8 cellular contexts compared by ENCODE assay signal in genomic region chr12:132084681-132085635, GRCh38. TPM values are rescaled to one million over a fixed set of nuclear protein-coding genes. Genes with fewer than 3 reads are reported as not detected.
A peak's percentile ranks its signal among the peaks of the same experiment; 100 is the strongest.
DNase-seq lines count a peak whose midpoint lies in the region; ATAC-seq and TF ChIP-seq lines count a peak whose summit lies in the region.

No MANE protein-coding gene starts in this region.

- peak; percentile 13 for TF ChIP-seq POLR2A in erythroblast (IDR thresholded peaks at IDR 0.05; ENCODE audit: low read length)

- TF ChIP-seq CTCF in BJ (IDR thresholded peaks at IDR 0.05; ENCODE audit: insufficient read depth, low read depth, low read length): no peak

- H3K27me3 ChIP-seq in BJ (ENCODE audit: control insufficient read depth, insufficient read depth, low read length): no peaks in the 10 kb centered on the region
- H3K27me3 ChIP-seq in muscle layer of duodenum (ENCODE audit: low read depth, low read length): no peaks in the 10 kb centered on the region

- H3K27me3 Mint-ChIP-seq in stimulated activated naive CD8-positive, alpha-beta T cell treated with anti-CD3 and anti-CD28 coated beads, Interleukin-15, amount 100 ng/mL, for 72 hours: no peaks in the 10 kb centered on the region

- H3K4me3 ChIP-seq in BJ (ENCODE audit: low read depth, low read length): peak overlapping the region; percentile 95
- peak overlapping the region; percentile 68 to 79 for H3K4me3 ChIP-seq in muscle layer of duodenum (ENCODE audit: low read depth in 1 of 2, low read length in 2 of 2)

- POLR2A ChIA-PET in BJ (lab: Charles Lee): no interaction called here

- CTCF ChIA-PET in BJ (lab: Yijun Ruan, JAX): no interaction called here

- H3K4me1 ChIP-seq in muscle layer of duodenum (ENCODE audit: control insufficient read depth in 1 of 2, insufficient read depth in 2 of 2, low read length in 2 of 2): peaks cover 5 to 14% of the 10 kb centered on the region in 2 donors

- H3K36me3 ChIP-seq in BJ (ENCODE audit: control insufficient read depth, insufficient read depth, low read length) (peaks cover 2% of the 10 kb centered on the region), muscle layer of duodenum (ENCODE audit: control insufficient read depth in 1 of 2, insufficient read depth in 2 of 2, low read length in 2 of 2) (peaks cover 0 to 7% of the 10 kb centered on the region in 2 donors)

- no peaks in the 10 kb centered on the region for H3K9me3 ChIP-seq in muscle layer of duodenum (ENCODE audit: control insufficient read depth in 1 of 2, low read length in 2 of 2)

- ATAC-seq in GM21360 (IDR thresholded peaks at IDR 0.05; ENCODE audit: unreplicated experiment) (peak; percentile 33), HG03135 (IDR thresholded peaks at IDR 0.05; ENCODE audit: unreplicated experiment) (no peak)
- peak; percentile 58 for ATAC-seq in stimulated activated naive CD8-positive, alpha-beta T cell treated with anti-CD3 and anti-CD28 coated beads, Interleukin-15, amount 100 ng/mL, for 72 hours

- H3K9me3 Mint-ChIP-seq in stimulated activated naive CD8-positive, alpha-beta T cell treated with anti-CD3 and anti-CD28 coated beads, Interleukin-15, amount 100 ng/mL, for 72 hours: peaks cover 0 to 7% of the 10 kb centered on the region in 2 donors

- peak overlapping the region; percentile 96 to 99 for H3K27ac Mint-ChIP-seq in stimulated activated naive CD8-positive, alpha-beta T cell treated with anti-CD3 and anti-CD28 coated beads, Interleukin-15, amount 100 ng/mL, for 72 hours

- DNase-seq in BJ (ENCODE audit: low read depth) (no peak), NCI-H82 (lab: John Stamatoyannopoulos, UW) (peak; percentile 86), erythroblast (lab: John Stamatoyannopoulos, UW) (peak; percentile 78 to 87)
- DNase-seq in activated CD8-positive, alpha-beta memory T cell treated with anti-CD3 and anti-CD28 coated beads, Interleukin-2, amount 50 U/mL, for 4 hours: peak; percentile 36
- peak; percentile 51 to 66 for DNase-seq in stimulated activated naive CD8-positive, alpha-beta T cell treated with anti-CD3 and anti-CD28 coated beads, Interleukin-15, amount 100 ng/mL, for 72 hours

- peak overlapping the region; percentile 94 to 99 for H3K4me3 Mint-ChIP-seq in stimulated activated naive CD8-positive, alpha-beta T cell treated with anti-CD3 and anti-CD28 coated beads, Interleukin-15, amount 100 ng/mL, for 72 hours

- H3K4me1 Mint-ChIP-seq in stimulated activated naive CD8-positive, alpha-beta T cell treated with anti-CD3 and anti-CD28 coated beads, Interleukin-15, amount 100 ng/mL, for 72 hours: peaks cover 49% of the 10 kb centered on the region

- peak overlapping the region; percentile 78 for H3K27ac ChIP-seq in muscle layer of duodenum (ENCODE audit: low read length)

RNA-seq across cellular contexts. Expression of gene DDX51, which starts 59.2 kb away (rescaled TPM):
- 5.3 and 8.2 TPM in 2 replicates for polyA plus RNA-seq in BJ (2011; rRNA removed)
- 4.7 and 6.9 TPM in 2 replicates for polyA minus RNA-seq in BJ (2011; rRNA and poly(A)+ RNA removed)

RNA-seq across cellular contexts. Expression of gene NOC4L, which starts 59.3 kb away (rescaled TPM):
- polyA plus RNA-seq in BJ (2011; rRNA removed): 3.9 and 8.1 TPM in 2 replicates
- 5.4 and 6.1 TPM in 2 replicates for polyA minus RNA-seq in BJ (2011; rRNA and poly(A)+ RNA removed)
